In the genomic region with DNA sequence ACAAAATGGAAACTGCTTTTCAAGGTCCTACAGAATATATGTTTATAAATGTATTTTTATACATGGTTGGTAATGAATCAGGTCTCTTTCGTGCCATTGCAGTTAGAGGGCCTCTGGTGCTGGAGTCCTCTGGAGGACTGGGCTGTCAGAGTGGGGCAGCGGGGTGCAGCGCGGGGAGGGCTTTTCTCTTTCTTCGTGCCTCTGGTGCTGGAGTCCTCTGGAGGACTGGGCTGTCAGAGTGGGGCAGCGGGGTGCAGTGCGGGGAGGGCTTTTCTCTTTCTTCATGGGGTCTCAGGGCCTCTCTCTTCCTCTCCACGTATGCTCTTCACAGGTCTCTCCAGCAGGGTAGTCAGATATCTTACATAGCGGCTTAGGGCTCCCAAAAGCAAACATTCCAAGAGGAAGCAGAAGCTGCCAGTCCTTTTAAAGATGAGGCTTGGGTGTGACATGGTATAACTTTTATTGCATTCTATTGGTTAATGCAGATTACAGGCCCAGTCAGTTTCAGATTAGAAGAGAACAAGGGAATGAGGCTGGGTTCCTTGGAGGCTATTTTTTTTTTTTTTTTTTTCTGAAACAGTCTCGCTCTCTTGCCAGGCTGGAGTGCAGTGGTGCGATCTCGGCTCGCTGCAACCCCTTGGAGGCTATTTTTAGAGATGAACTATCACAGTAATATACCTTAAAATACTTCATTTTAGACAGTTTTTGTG, we compare ENCODE assay signal across 11 cellular contexts. TPM values are rescaled to one million over a fixed set of nuclear protein-coding genes. Genes with fewer than 3 reads are reported as not detected.
DNase-seq lines count a peak whose midpoint lies in the region; ATAC-seq and TF ChIP-seq lines count a peak whose summit lies in the region.
"Had no signal": no experiment of that assay in that cellular context is flagged by ENCODE, and none has a peak within 500 bp of the region (broad histone marks: within the 10 kb centered on the region; RNA-seq: fewer than 3 reads in every experiment).

No MANE protein-coding gene starts in this region.

- DNase-seq in amniotic epithelial cell (ENCODE audit: low read depth) (peak; percentile 43), left lung (peak in 1 of 2 donors; percentile 39), transverse colon (no peak), T1000 (lab: John Stamatoyannopoulos, UW) (no peak)
- no peak for DNase-seq in natural killer cell treated with Interleukin-12 subunit alpha and Interleukin-12 subunit beta and Interleukin-15 and Interleukin-18, amount 100 ng/mL, for 72 hours (ENCODE audit: low spot score)
- DNase-seq in central memory CD4-positive, alpha-beta T cell = no peak
- DNase-seq: activated CD4-positive, CD25-positive, alpha-beta regulatory T cell treated with anti-CD3 and anti-CD28 coated beads, Interleukin-2, amount 50 U/mL, for 72 hours; NCI-H524 had no signal

- peaks cover 11% of the 10 kb centered on the region for H3K36me3 ChIP-seq in BLaER1
- peaks cover 0 to 4% of the 10 kb centered on the region in 2 donors for H3K36me3 ChIP-seq in left lung
- peaks cover 0 to 11% (median 3%) of the 10 kb centered on the region in 4 donors for H3K36me3 ChIP-seq in transverse colon

- TF ChIP-seq CTCF in left lung (IDR thresholded peaks at IDR 0.05) (no peak), transverse colon (IDR thresholded peaks at IDR 0.05) (no peak)

- 75 to 86% methylated on average over 4 to 13 of the region's 13 CpGs for WGBS in transverse colon (ENCODE audit: low coverage in 1 of 2), 2 donors

- H3K27me3 ChIP-seq in BLaER1 (no peaks in the 10 kb centered on the region), left lung (no peaks in the 10 kb centered on the region), transverse colon (no peaks in the 10 kb centered on the region)

- H3K9me3 Mint-ChIP-seq in natural killer cell treated with Interleukin-12 subunit alpha and Interleukin-12 subunit beta and Interleukin-15 and Interleukin-18, amount 100 ng/mL, for 72 hours = no peaks in the 10 kb centered on the region
- H3K9me3 Mint-ChIP-seq: central memory CD8-positive, alpha-beta T cell had no signal

- peak; percentile 5 for ATAC-seq in HG03175 (IDR thresholded peaks at IDR 0.05; ENCODE audit: unreplicated experiment)
- peak; percentile 5 for ATAC-seq in left lung
- no peak for ATAC-seq in natural killer cell treated with Interleukin-12 subunit alpha and Interleukin-12 subunit beta and Interleukin-15 and Interleukin-18, amount 100 ng/mL, for 72 hours

- no peak for TF ChIP-seq EP300 in transverse colon (IDR thresholded peaks at IDR 0.05; ENCODE audit: low read depth)

- H3K4me2 ChIP-seq in BLaER1 = peak overlapping the region; percentile 92

- H4K20me1 ChIP-seq in BLaER1 = no peaks in the 10 kb centered on the region

- intact Hi-C loops in left lung (cut with DNase I) = no loop called here
- intact Hi-C loops in transverse colon (cut with DNase I; ENCODE audit: low total_unique reads) = no loop called here

- no peak overlapping the region for H3K4me3 Mint-ChIP-seq in natural killer cell treated with Interleukin-12 subunit alpha and Interleukin-12 subunit beta and Interleukin-15 and Interleukin-18, amount 100 ng/mL, for 72 hours
- H3K4me3 Mint-ChIP-seq: central memory CD8-positive, alpha-beta T cell had no signal

- H3K4me3 ChIP-seq in BLaER1 (peak overlapping the region; percentile 59), left lung (no peak overlapping the region), transverse colon (no peak overlapping the region)

- H3K9ac ChIP-seq in BLaER1 = peak overlapping the region; percentile 72

- H3K4me1 ChIP-seq in BLaER1 = peaks cover 70% of the 10 kb centered on the region
- H3K4me1 ChIP-seq in left lung = peaks cover 35 to 72% of the 10 kb centered on the region in 2 donors
- peaks cover 0 to 12% (median 0%) of the 10 kb centered on the region in 4 donors for H3K4me1 ChIP-seq in transverse colon

- no peaks in the 10 kb centered on the region for H3K9me3 ChIP-seq in BLaER1
- H3K9me3 ChIP-seq in left lung = no peaks in the 10 kb centered on the region
- H3K9me3 ChIP-seq in transverse colon = no peaks in the 10 kb centered on the region

- H3K4me1 Mint-ChIP-seq in natural killer cell treated with Interleukin-12 subunit alpha and Interleukin-12 subunit beta and Interleukin-15 and Interleukin-18, amount 100 ng/mL, for 72 hours (ENCODE audit: low read depth in 2 of 2) = peaks cover 4 to 16% of the 10 kb centered on the region in 2 donors

- TF ChIP-seq POLR2A in transverse colon (IDR thresholded peaks at IDR 0.05) = no peak

- no peaks in the 10 kb centered on the region for H3K36me3 Mint-ChIP-seq in natural killer cell treated with Interleukin-12 subunit alpha and Interleukin-12 subunit beta and Interleukin-15 and Interleukin-18, amount 100 ng/mL, for 72 hours

- H3K27ac Mint-ChIP-seq in natural killer cell treated with Interleukin-12 subunit alpha and Interleukin-12 subunit beta and Interleukin-15 and Interleukin-18, amount 100 ng/mL, for 72 hours = no peak overlapping the region

- H3K27me3 Mint-ChIP-seq in natural killer cell treated with Interleukin-12 subunit alpha and Interleukin-12 subunit beta and Interleukin-15 and Interleukin-18, amount 100 ng/mL, for 72 hours = no peaks in the 10 kb centered on the region
- H3K27me3 Mint-ChIP-seq: central memory CD8-positive, alpha-beta T cell had no signal

- in situ Hi-C loops in transverse colon (cut with MboI; ENCODE audit: low pct_ligation_motif_present in 1 of 4, low pct_unique_long_range_greater_than_20kb in 1 of 4, low sequenced_read_pairs in 3 of 4) = no loop called here

- peak overlapping the region; percentile 87 for H3K27ac ChIP-seq in BLaER1
- peak overlapping the region; percentile 84 to 94 for H3K27ac ChIP-seq in left lung
- no peak overlapping the region for H3K27ac ChIP-seq in transverse colon

RNA-seq across cellular contexts. Expression of gene SDCCAG8, which starts 13.1 kb away (rescaled TPM):
- total RNA-seq in left lung (10 to 100 TPM; 62.2 to 83.7 TPM), transverse colon (100 to 1,000 TPM in 1 of 4 donors, 10 to 100 TPM in 3; 28.8 to 101 (median 42.5) TPM)
- total RNA-seq in natural killer cell treated with Interleukin-12 subunit alpha and Interleukin-12 subunit beta and Interleukin-15 and Interleukin-18, amount 100 ng/mL, for 72 hours = 10 to 100 TPM; 18.5 to 20.3 TPM

RNA-seq across cellular contexts. Expression of gene CEP170, which starts 13.8 kb away (rescaled TPM):
- total RNA-seq in left lung (100 to 1,000 TPM in 1 of 2 donors, 10 to 100 TPM in 1; 72.2 to 111 TPM), transverse colon (10 to 100 TPM in 3 of 4 donors, 1 to 10 TPM in 1; 7.5 to 25.4 (median 11.8) TPM)
- 10 to 100 TPM; 15.7 to 34.2 TPM for total RNA-seq in natural killer cell treated with Interleukin-12 subunit alpha and Interleukin-12 subunit beta and Interleukin-15 and Interleukin-18, amount 100 ng/mL, for 72 hours

Comparison
In these comparisons a context has a peak if more than half of its experiments do, and no peak if none do; other contexts are left out.
1. H3K27ac ChIP-seq: peak in BLaER1 (single experiment) and left lung (2 of 2); none in transverse colon (0 of 4).
2. ATAC-seq: peak in HG03175 (single experiment) and left lung (single experiment); none in natural killer cell treated with Interleukin-12 subunit alpha and Interleukin-12 subunit beta and Interleukin-15 and Interleukin-18, amount 100 ng/mL, for 72 hours (0 of 2).